20 cellular contexts compared by ENCODE assay signal in genomic region chr2:38293152-38293865, GRCh38.
DNase-seq lines count a peak whose midpoint lies in the region; ATAC-seq, FAIRE-seq and TF ChIP-seq lines count a peak whose summit lies in the region.
"Had no signal": no experiment of that assay in that cellular context is flagged by ENCODE, and none has a peak within 500 bp of the region (broad histone marks: within the 10 kb centered on the region; RNA-seq: fewer than 3 reads in every experiment).

No MANE protein-coding gene starts in this region.

- H3K4me3 ChIP-seq in DND-41 (ENCODE audit: low read depth in 1 of 2, low read length in 2 of 2) (no peak overlapping the region), Panc1 (ENCODE audit: low read depth in 2 of 2, low read length in 2 of 2) (no peak overlapping the region)
- H3K4me3 ChIP-seq: A549, HAP-1, PC-9 had no signal

- H3K9ac ChIP-seq in DND-41 (ENCODE audit: low read depth, low read length) = no peak overlapping the region

- H3K27ac ChIP-seq in DND-41 (ENCODE audit: low read length) (no peak overlapping the region), Panc1 (ENCODE audit: low read length) (no peak overlapping the region)
- H3K27ac ChIP-seq: A549, PC-9 had no signal

- no peak overlapping the region for H3K4me2 ChIP-seq in DND-41 (ENCODE audit: insufficient read depth, low read length)
- H3K4me2 ChIP-seq: A549, PC-9 had no signal

- H3K27me3 ChIP-seq in DND-41 (ENCODE audit: insufficient read depth, low read length, poor library complexity) (no peaks in the 10 kb centered on the region), Panc1 (ENCODE audit: control insufficient read depth, insufficient read depth, low read length) (no peaks in the 10 kb centered on the region)

- CTCF ChIA-PET in Panc1 (lab: Charles Lee) = no interaction called here

- H4K20me1 ChIP-seq in DND-41 (ENCODE audit: insufficient read depth, low read length) = no peaks in the 10 kb centered on the region

- DNase-seq in DND-41 = no peak
- DNase-seq in GM12891 (ENCODE audit: insufficient read length, low spot score) = no peak
- DNase-seq in Panc1 (ENCODE audit: low read depth, low spot score) = no peak
- peak; percentile 30 for DNase-seq in iris pigment epithelial cell (ENCODE audit: low read depth)
- no peak for DNase-seq in D721Med (ENCODE audit: insufficient read length, low spot score)
- no peak for DNase-seq in amygdala (lab: John Stamatoyannopoulos, UW)
- no peak for DNase-seq in stimulated activated CD4-positive, alpha-beta T cell treated with anti-CD3 and anti-CD28 coated beads, Interleukin-2, amount 100 ng/mL, for 48 hours
- DNase-seq: CD4-positive, CD25-positive, alpha-beta regulatory T cell; DMS 273 treated with DMSO at 0.1 percent for 48 hours; DMS79 treated with DMSO at 0.1 percent for 48 hours; GDM1; Kasumi-1; NCI-H1417; NCI-H1694 treated with DMSO at 0.1 percent for 48 hours; NCI-H2081 treated with DMSO at 0.1 percent for 48 hours; NCI-H69; PC-9; T-helper 1 cell had no signal

- no peak for TF ChIP-seq CTCF in DND-41 (IDR thresholded peaks at IDR 0.05; ENCODE audit: borderline replicate concordance, extremely low read depth, low read length, poor library complexity, severe bottlenecking)
- TF ChIP-seq CTCF in Panc1 (IDR thresholded peaks at IDR 0.05) = no peak
- no peak for TF ChIP-seq CTCF in D721Med (IDR thresholded peaks at IDR 0.05; ENCODE audit: insufficient read depth, missing control alignments)

- no peak overlapping the region for H2AFZ ChIP-seq in DND-41 (ENCODE audit: low read depth, low read length)
- H2AFZ ChIP-seq: PC-9 had no signal

- FAIRE-seq in GM12891 (lab: Jason Lieb, UNC) = peak; percentile 20
- FAIRE-seq in D721Med (lab: Jason Lieb, UNC) = no peak

- H3K36me3 ChIP-seq in DND-41 (ENCODE audit: insufficient read depth, low read length) (peaks cover 30% of the 10 kb centered on the region), Panc1 (ENCODE audit: control insufficient read depth, insufficient read depth, low read length) (peaks cover 29% of the 10 kb centered on the region)

- intact Hi-C loops in Panc1 (cut with micrococcal nuclease; ENCODE audit: unreplicated experiment) = no loop called here

- POLR2A ChIA-PET in Panc1 (lab: Charles Lee) = no interaction called here

- BruUV-seq in Panc1 (replicated peaks; lab: Mats Ljungman, UMichigan) = no TSS peak

- H3K9me3 ChIP-seq in DND-41 (ENCODE audit: insufficient read depth, low read length, severe bottlenecking) = no peaks in the 10 kb centered on the region
- no peaks in the 10 kb centered on the region for H3K9me3 ChIP-seq in Panc1 (ENCODE audit: control insufficient read depth, insufficient read depth, low read depth, low read length)
- H3K9me3 ChIP-seq: A549, HAP-1 had no signal

- in situ Hi-C loops in Panc1 (cut with HindIII; ENCODE audit: low pct_unique_long_range_greater_than_20kb, low sequenced_read_pairs) = no loop called here

- no peak for TF ChIP-seq POLR2A in GM12891 (IDR thresholded peaks at IDR 0.05; ENCODE audit: low read depth, low read length)

- H3K4me1 ChIP-seq in DND-41 (ENCODE audit: insufficient read depth, low read length) = no peaks in the 10 kb centered on the region
- H3K4me1 ChIP-seq in Panc1 (ENCODE audit: control insufficient read depth, insufficient read depth, low read length) = no peaks in the 10 kb centered on the region
- H3K4me1 ChIP-seq: A549 had no signal

- ATAC-seq in DND-41 (ENCODE audit: insufficient read depth, low read depth) (peak; percentile 42; the same call in 2 of the 3 replicates), Panc1 (0 out of 2 replicates have a peak, but pooled peaks have one; percentile 43)

- no peaks in the 10 kb centered on the region for H3K79me2 ChIP-seq in DND-41 (ENCODE audit: insufficient read depth, low read length)

TF ChIP-seq in GM12891, 5 proteins besides CTCF, POLR2A, EP300 and RAD21:
- TF ChIP-seq SPI1 (IDR thresholded peaks at IDR 0.05; ENCODE audit: low read depth, low read length) (no peak), POLR2AphosphoS5 (IDR thresholded peaks at IDR 0.05; ENCODE audit: low read depth, low read length) (no peak), TAF1 (IDR thresholded peaks at IDR 0.05; ENCODE audit: low read depth, low read length) (no peak), POU2F2 (IDR thresholded peaks at IDR 0.05; ENCODE audit: low read depth, low read length) (no peak), PAX5 (IDR thresholded peaks at IDR 0.05; ENCODE audit: insufficient read depth, low read length, severe bottlenecking) (no peak)
